Comparison of ENCODE assay signal across 22 cellular contexts in genomic region chr3:50628601-50629000, GRCh38.
DNase-seq lines count a peak whose midpoint lies in the region; ATAC-seq and TF ChIP-seq lines count a peak whose summit lies in the region.
"Had no signal": no experiment of that assay in that cellular context is flagged by ENCODE, and none has a peak within 500 bp of the region (broad histone marks: within the 10 kb centered on the region; RNA-seq: fewer than 3 reads in every experiment).

No MANE protein-coding gene starts in this region.

- no peaks in the 10 kb centered on the region for H3K9me3 ChIP-seq in RWPE2 (ENCODE audit: severe bottlenecking)
- H3K9me3 ChIP-seq: gastroesophageal sphincter, ovary, sigmoid colon had no signal

- peaks cover 98% of the 10 kb centered on the region for H3K4me1 Mint-ChIP-seq in stimulated activated naive CD8-positive, alpha-beta T cell treated with anti-CD3 and anti-CD28 coated beads, Interleukin-15, Interleukin-2, amounts not matched to agents 100 ng/mL and 50 ng/mL, for 24 hours (ENCODE audit: low read depth)
- peaks cover 75 to 76% of the 10 kb centered on the region in 2 donors for H3K4me1 Mint-ChIP-seq in effector memory CD8-positive, alpha-beta T cell (ENCODE audit: low read depth in 2 of 2)

- ATAC-seq in stimulated activated naive CD8-positive, alpha-beta T cell treated with anti-CD3 and anti-CD28 coated beads, Interleukin-15, Interleukin-2, amounts not matched to agents 100 U/mL and 50 U/mL, for 24 hours, result no peak
- ATAC-seq in RWPE2 (ENCODE audit: low read depth), result no peak
- ATAC-seq in effector memory CD8-positive, alpha-beta T cell (replicated peaks), result no peak
- ATAC-seq: gastroesophageal sphincter had no signal

- peak overlapping the region; percentile 70 for H3K27ac ChIP-seq in RWPE2 (ENCODE audit: poor library complexity, severe bottlenecking)
- H3K27ac ChIP-seq: brain microvascular endothelial cell, gastroesophageal sphincter, ovary, sigmoid colon had no signal

- H3K4me3 Mint-ChIP-seq in stimulated activated naive CD8-positive, alpha-beta T cell treated with anti-CD3 and anti-CD28 coated beads, Interleukin-15, Interleukin-2, amounts not matched to agents 100 ng/mL and 50 ng/mL, for 24 hours, result no peak overlapping the region
- no peak overlapping the region for H3K4me3 Mint-ChIP-seq in effector memory CD8-positive, alpha-beta T cell
- H3K4me3 Mint-ChIP-seq: activated B cell treated with CpG ODN at 0.5 μM for 24 hours had no signal

- H3K27me3 Mint-ChIP-seq in stimulated activated naive CD8-positive, alpha-beta T cell treated with anti-CD3 and anti-CD28 coated beads, Interleukin-15, Interleukin-2, amounts not matched to agents 100 ng/mL and 50 ng/mL, for 24 hours, result no peaks in the 10 kb centered on the region
- H3K27me3 Mint-ChIP-seq in effector memory CD8-positive, alpha-beta T cell, result no peaks in the 10 kb centered on the region
- H3K27me3 Mint-ChIP-seq: activated B cell treated with CpG ODN at 0.5 μM for 24 hours had no signal

- H3K27me3 ChIP-seq in RWPE2 (ENCODE audit: insufficient read depth, poor library complexity, severe bottlenecking), result no peaks in the 10 kb centered on the region
- H3K27me3 ChIP-seq: brain microvascular endothelial cell, gastroesophageal sphincter, ovary, sigmoid colon had no signal

- no peaks in the 10 kb centered on the region for H3K9me3 Mint-ChIP-seq in stimulated activated naive CD8-positive, alpha-beta T cell treated with anti-CD3 and anti-CD28 coated beads, Interleukin-15, Interleukin-2, amounts not matched to agents 100 ng/mL and 50 ng/mL, for 24 hours
- no peaks in the 10 kb centered on the region for H3K9me3 Mint-ChIP-seq in effector memory CD8-positive, alpha-beta T cell
- H3K9me3 Mint-ChIP-seq: activated B cell treated with CpG ODN at 0.5 μM for 24 hours had no signal

- peaks cover 14% of the 10 kb centered on the region; the same call in 1 of the 2 replicates for H3K36me3 ChIP-seq in RWPE2 (ENCODE audit: low read depth)
- H3K36me3 ChIP-seq: brain microvascular endothelial cell, ovary, sigmoid colon had no signal

- no peak overlapping the region for H3K4me3 ChIP-seq in RWPE2 (ENCODE audit: severe bottlenecking)
- H3K4me3 ChIP-seq: gastroesophageal sphincter, ovary, sigmoid colon had no signal

- peak overlapping the region; percentile 41 for H3K27ac Mint-ChIP-seq in stimulated activated naive CD8-positive, alpha-beta T cell treated with anti-CD3 and anti-CD28 coated beads, Interleukin-15, Interleukin-2, amounts not matched to agents 100 ng/mL and 50 ng/mL, for 24 hours
- H3K27ac Mint-ChIP-seq in effector memory CD8-positive, alpha-beta T cell, result peak overlapping the region; percentile 13 to 86
- H3K27ac Mint-ChIP-seq: activated B cell treated with CpG ODN at 0.5 μM for 24 hours had no signal

- DNase-seq in stimulated activated naive CD8-positive, alpha-beta T cell treated with anti-CD3 and anti-CD28 coated beads, Interleukin-15, Interleukin-2, amounts not matched to agents 100 U/mL and 50 U/mL, for 24 hours, result no peak
- DNase-seq in RWPE2 (ENCODE audit: low spot score) (no peak), ACHN (no peak)
- no peak for DNase-seq in effector memory CD8-positive, alpha-beta T cell
- no peak for DNase-seq in stimulated activated CD4-positive, alpha-beta T cell treated with anti-CD3 and anti-CD28 coated beads, Interleukin-4, amount 100 ng/mL, for 24 hours
- no peak for DNase-seq in NK-92 treated with Interleukin-12 subunit alpha and Interleukin-12 subunit beta, amount 100 ng/mL, for 24 hours (lab: John Stamatoyannopoulos, UW)
- no peak for DNase-seq in effector CD8-positive, alpha-beta T cell (lab: John Stamatoyannopoulos, UW)
- DNase-seq: activated B cell treated with CpG ODN at 0.5 μM for 24 hours; activated naive CD4-positive, alpha-beta T cell treated with Interleukin-2 at 50 U/mL for 16 hours; AML-193; brain microvascular endothelial cell; dermis blood vessel endothelial cell; erythroblast; GDM1; NCI-H1105; NCI-H524 treated with DMSO at 0.1 percent for 48 hours; ovary; SIG-M5; sigmoid colon; stimulated activated CD4-positive, alpha-beta T cell treated with anti-CD3 and anti-CD28 coated beads, Interleukin-1b, Interleukin-23, amount 100 ng/mL, for 48 hours had no signal

- TF ChIP-seq CTCF in RWPE2 (IDR thresholded peaks at IDR 0.05; ENCODE audit: poor library complexity, severe bottlenecking), result no peak

- H3K4me1 ChIP-seq in RWPE2 (ENCODE audit: insufficient read depth, poor library complexity, severe bottlenecking), result peaks cover 51% of the 10 kb centered on the region
- H3K4me1 ChIP-seq: sigmoid colon had no signal

- peaks cover 61% of the 10 kb centered on the region for H3K36me3 Mint-ChIP-seq in stimulated activated naive CD8-positive, alpha-beta T cell treated with anti-CD3 and anti-CD28 coated beads, Interleukin-15, Interleukin-2, amounts not matched to agents 100 ng/mL and 50 ng/mL, for 24 hours (ENCODE audit: low read depth)
- H3K36me3 Mint-ChIP-seq in effector memory CD8-positive, alpha-beta T cell (ENCODE audit: insufficient read depth), result peaks cover 13% of the 10 kb centered on the region

- in situ Hi-C loops in ACHN (cut with HindIII; ENCODE audit: low pct_ligation_motif_present, low pct_unique_long_range_greater_than_20kb, low sequenced_read_pairs), result no loop called here
